23 cellular contexts compared by ENCODE assay signal in genomic region chr20:51691703-51692102, GRCh38.
DNase-seq lines count a peak whose midpoint lies in the region; ATAC-seq and TF ChIP-seq lines count a peak whose summit lies in the region.
"Had no signal": no experiment of that assay in that cellular context is flagged by ENCODE, and none has a peak within 500 bp of the region (broad histone marks: within the 10 kb centered on the region; RNA-seq: fewer than 3 reads in every experiment).

No MANE protein-coding gene starts in this region.

- H3K27ac ChIP-seq in SK-N-SH (ENCODE audit: low read depth in 2 of 2, low read length in 1 of 2) (no peak overlapping the region), HEK293 (ENCODE audit: extremely low read depth, low read depth, low read length) (no peak overlapping the region), VCaP (peak overlapping the region; percentile 85)
- no peak overlapping the region for H3K27ac ChIP-seq in CD8-positive, alpha-beta T cell (ENCODE audit: low read depth, low read length)
- H3K27ac ChIP-seq: 22Rv1 had no signal

- H3K9me3 Mint-ChIP-seq in CD8-positive, alpha-beta T cell: no peaks in the 10 kb centered on the region
- H3K9me3 Mint-ChIP-seq: CD4-positive, alpha-beta memory T cell had no signal

- no peak for ATAC-seq in SK-N-SH treated with all-trans-retinoic acid at 6 μM for 48 hours
- no peak for ATAC-seq in CD8-positive, alpha-beta T cell
- ATAC-seq in HG02840 (IDR thresholded peaks at IDR 0.05; ENCODE audit: low FRiP score, unreplicated experiment): no peak
- ATAC-seq: A549, GM12878 had no signal

- no peaks in the 10 kb centered on the region for H3F3A ChIP-seq in SK-N-SH (replicated peaks; ENCODE audit: insufficient read depth)

- no peak for TF ChIP-seq RAD21 in SK-N-SH (IDR thresholded peaks at IDR 0.05; ENCODE audit: low read length)

- no peaks in the 10 kb centered on the region for H3K36me3 Mint-ChIP-seq in CD8-positive, alpha-beta T cell
- H3K36me3 Mint-ChIP-seq: CD14-positive monocyte; CD4-positive, alpha-beta memory T cell; CD4-positive, CD25-positive, alpha-beta regulatory T cell had no signal

- CTCF ChIA-PET in SK-N-SH (lab: Yijun Ruan, JAX): interaction anchor here (1.1 to 3.6 kb wide), 2 partner anchors 10 to 41 kb away, joined by 3 to 20 read pairs; no protein-coding TSS in a partner anchor
- CTCF ChIA-PET in HEK293 (lab: Yijun Ruan, JAX): no interaction called here
- CTCF ChIA-PET in CD8-positive, alpha-beta T cell (lab: Charles Lee): interaction anchor here (1.5 kb wide), 1 partner anchor 10 kb away, joined by 4 read pairs; no protein-coding TSS in a partner anchor

- POLR2A ChIA-PET in SK-N-SH (lab: Yijun Ruan, JAX): no interaction called here
- POLR2A ChIA-PET in HEK293 (lab: Yijun Ruan, JAX): no interaction called here
- POLR2A ChIA-PET in CD8-positive, alpha-beta T cell (lab: Charles Lee): no interaction called here

- H3K4me2 ChIP-seq in SK-N-SH: no peak overlapping the region
- H3K4me2 ChIP-seq: A549 had no signal

- H3K27me3 Mint-ChIP-seq in CD8-positive, alpha-beta T cell (ENCODE audit: low read depth): peaks cover 8% of the 10 kb centered on the region

- H3K79me2 ChIP-seq in SK-N-SH (ENCODE audit: insufficient read depth): no peaks in the 10 kb centered on the region

- peaks cover 13% of the 10 kb centered on the region for H3K4me1 Mint-ChIP-seq in CD8-positive, alpha-beta T cell (ENCODE audit: low read depth)

- no peak for TF ChIP-seq EP300 in SK-N-SH (IDR thresholded peaks at IDR 0.05; ENCODE audit: borderline replicate concordance in 1 of 2, low read depth in 1 of 2, low read length in 1 of 2)

- no peaks in the 10 kb centered on the region for H4K20me1 ChIP-seq in SK-N-SH (ENCODE audit: insufficient read depth)

- TF ChIP-seq CTCF in SK-N-SH (IDR thresholded peaks at IDR 0.05): no peak
- no peak for TF ChIP-seq CTCF in HEK293 (tag by site-specific recombination; IDR thresholded peaks at IDR 0.05)
- TF ChIP-seq CTCF in VCaP (conservative IDR thresholded peaks at IDR 0.05): no peak
- TF ChIP-seq CTCF in CD8-positive, alpha-beta T cell (IDR thresholded peaks at IDR 0.05): no peak

- 98% methylated on average over 3 of the region's 3 CpGs for WGBS in SK-N-SH (ENCODE audit: low lambda C conversion rate)

- H3K27me3 ChIP-seq in SK-N-SH (ENCODE audit: insufficient read depth): no peaks in the 10 kb centered on the region
- no peaks in the 10 kb centered on the region for H3K27me3 ChIP-seq in CD8-positive, alpha-beta T cell (ENCODE audit: insufficient read depth, low read length)

- intact Hi-C loops in CD8-positive, alpha-beta T cell (cut with DNase I, micrococcal nuclease): no loop called here

- H3K27ac Mint-ChIP-seq in CD8-positive, alpha-beta T cell: no peak overlapping the region
- H3K27ac Mint-ChIP-seq: B cell had no signal

- H3K9me2 ChIP-seq in SK-N-SH: no peaks in the 10 kb centered on the region

- H3K9ac ChIP-seq in SK-N-SH: no peak overlapping the region

- H3K36me3 ChIP-seq in SK-N-SH (replicated peaks in 1 of 2; ENCODE audit: control insufficient read depth in 1 of 2, insufficient read depth in 2 of 2, low read length in 1 of 2): peaks cover 0 to 7% of the 10 kb centered on the region in 2 experiments
- peaks cover 0 to 29% of the 10 kb centered on the region in 2 experiments; a peak in 2 of 3 replicates for H3K36me3 ChIP-seq in HEK293 (ENCODE audit: control insufficient read depth in 2 of 2, insufficient read depth in 1 of 2, low read length in 2 of 2)
- no peaks in the 10 kb centered on the region for H3K36me3 ChIP-seq in CD8-positive, alpha-beta T cell (ENCODE audit: insufficient read depth, low read length)

- H2AFZ ChIP-seq in SK-N-SH (ENCODE audit: low read depth): no peak overlapping the region

- DNase-seq in SK-N-SH (no peak), NCI-H82 treated with DMSO at 0.1 percent for 48 hours (lab: John Stamatoyannopoulos, UW; ENCODE audit: unreplicated experiment) (no peak)
- no peak for DNase-seq in CD8-positive, alpha-beta T cell
- DNase-seq: AML-193; C1 segment of cervical spinal cord; CD4-positive, alpha-beta memory T cell; CD4-positive, CD25-positive, alpha-beta regulatory T cell; DMS 273 treated with DMSO at 0.1 percent for 48 hours; DMS153; DMS53; DMS79; DND-41; EL; GDM1 had no signal

- no peak overlapping the region for H3K4me3 Mint-ChIP-seq in CD8-positive, alpha-beta T cell
- H3K4me3 Mint-ChIP-seq: B cell; CD14-positive monocyte; CD4-positive, alpha-beta memory T cell; CD4-positive, CD25-positive, alpha-beta regulatory T cell had no signal

- H3K9me3 ChIP-seq in SK-N-SH: no peaks in the 10 kb centered on the region
- H3K9me3 ChIP-seq in HEK293 (ENCODE audit: control insufficient read depth, insufficient read depth, low read depth, low read length): no peaks in the 10 kb centered on the region
- H3K9me3 ChIP-seq in CD8-positive, alpha-beta T cell (ENCODE audit: low read length): no peaks in the 10 kb centered on the region
- H3K9me3 ChIP-seq: A549 had no signal

- H3K4me3 ChIP-seq in SK-N-SH (ENCODE audit: low read depth in 2 of 2, low read length in 1 of 2): no peak overlapping the region
- no peak overlapping the region for H3K4me3 ChIP-seq in HEK293 (ENCODE audit: low read depth, low read length)
- H3K4me3 ChIP-seq in CD8-positive, alpha-beta T cell (ENCODE audit: low read depth, low read length): no peak overlapping the region
- H3K4me3 ChIP-seq: A549, GM12878 had no signal

- peaks cover 11 to 14% of the 10 kb centered on the region in 2 experiments; a peak in 3 of 4 replicates for H3K4me1 ChIP-seq in SK-N-SH (ENCODE audit: control insufficient read depth in 1 of 2, insufficient read depth in 2 of 2, low read depth in 1 of 2, low read length in 1 of 2)
- H3K4me1 ChIP-seq in HEK293 (ENCODE audit: control insufficient read depth, insufficient read depth, low read length): peaks cover 14% of the 10 kb centered on the region
- no peaks in the 10 kb centered on the region for H3K4me1 ChIP-seq in CD8-positive, alpha-beta T cell (ENCODE audit: insufficient read depth, low read length)

TF ChIP-seq in SK-N-SH treated with all-trans-retinoic acid at 6 μM for 48 hours, 23 proteins besides CTCF, POLR2A, EP300 and RAD21:
- TF ChIP-seq PPARA (CRISPR knock-in tag; IDR thresholded peaks at IDR 0.05; ENCODE audit: borderline replicate concordance) (no peak), SNAI2 (CRISPR knock-in tag; IDR thresholded peaks at IDR 0.05) (no peak), ZNF8 (CRISPR knock-in tag; IDR thresholded peaks at IDR 0.05) (peak; percentile 54; the same call in 1 of the 2 replicates), ZNF565 (CRISPR knock-in tag; conservative IDR thresholded peaks at IDR 0.05; ENCODE audit: low read depth) (no peak)

TF ChIP-seq in SK-N-SH, 30 proteins besides CTCF, POLR2A, EP300 and RAD21 (continues in another document):
- no peak for TF ChIP-seq REST (IDR thresholded peaks at IDR 0.05; ENCODE audit: low read depth, low read length)
- TF ChIP-seq FOSL2 (IDR thresholded peaks at IDR 0.05; ENCODE audit: borderline replicate concordance, low read depth): no peak

TF ChIP-seq in HEK293, 187 proteins besides CTCF, POLR2A, EP300 and RAD21:
- TF ChIP-seq ZNF146 (tag by site-specific recombination; IDR thresholded peaks at IDR 0.05) (peak; percentile 89), ZNF645 (tag by site-specific recombination; IDR thresholded peaks at IDR 0.05) (no peak)
